ENCODE assay signal across 34 cellular contexts in genomic region chr13:99267927-99268326, GRCh38. TPM values are rescaled to one million over a fixed set of nuclear protein-coding genes. Genes with fewer than 3 reads are reported as not detected.
"Had no signal": no experiment of that assay in that cellular context is flagged by ENCODE, and none has a peak within 500 bp of the region (broad histone marks: within the 10 kb centered on the region; RNA-seq: fewer than 3 reads in every experiment).

No MANE protein-coding gene starts in this region.

- H3K9me3 ChIP-seq: thoracic aorta had no signal

- ATAC-seq: activated naive CD8-positive, alpha-beta T cell treated with anti-CD3 and anti-CD28 coated beads, Interleukin-2, amount 50 U/mL, for 24 hours; foreskin keratinocyte; heart right ventricle; naive thymus-derived CD8-positive, alpha-beta T cell; stimulated activated naive B cell treated with anti-CD40 and anti-IgM and Interleukin-4, amounts not matched to agents 10 μg/mL and 1 μg/mL and 100 μg/mL, for 72 hours; WTC11 had no signal

- H3K27ac Mint-ChIP-seq: activated naive CD8-positive, alpha-beta T cell treated with anti-CD3 and anti-CD28 coated beads, Interleukin-2, amount 50 U/mL, for 24 hours; endodermal cell; WTC11 had no signal

- FAIRE-seq: TTC549, urothelium cell line had no signal

- H3K27me3 ChIP-seq: breast epithelium, esophagus muscularis mucosa, foreskin keratinocyte, heart right ventricle, right atrium auricular region had no signal

- H3K9me3 Mint-ChIP-seq: dendritic cell treated with granulocyte-macrophage colony-stimulating factor and Interleukin-4, amounts not matched to agents 40 ng/mL and 50 ng/mL, for 4 days; stimulated activated naive B cell treated with anti-CD40 and anti-IgM and Interleukin-4, amounts not matched to agents 10 μg/mL and 1 μg/mL and 100 μg/mL, for 72 hours had no signal

- H3K27me3 Mint-ChIP-seq: activated naive CD8-positive, alpha-beta T cell treated with anti-CD3 and anti-CD28 coated beads, Interleukin-2, amount 50 U/mL, for 24 hours; dendritic cell treated with granulocyte-macrophage colony-stimulating factor and Interleukin-4, amounts not matched to agents 40 ng/mL and 50 ng/mL, for 4 days; naive thymus-derived CD8-positive, alpha-beta T cell; stimulated activated naive B cell treated with anti-CD40 and anti-IgM and Interleukin-4, amounts not matched to agents 10 μg/mL and 1 μg/mL and 100 μg/mL, for 72 hours had no signal

- H3K36me3 ChIP-seq: breast epithelium, right atrium auricular region, thoracic aorta had no signal

- H3K4me2 ChIP-seq: smooth muscle cell had no signal

- H3K4me1 ChIP-seq: breast epithelium, foreskin keratinocyte, parathyroid adenoma had no signal

- H3K4me3 Mint-ChIP-seq: activated naive CD8-positive, alpha-beta T cell treated with anti-CD3 and anti-CD28 coated beads, Interleukin-2, amount 50 U/mL, for 24 hours; dendritic cell treated with granulocyte-macrophage colony-stimulating factor and Interleukin-4, amounts not matched to agents 40 ng/mL and 50 ng/mL, for 4 days; endodermal cell; naive thymus-derived CD8-positive, alpha-beta T cell; neural crest cell; stimulated activated naive B cell treated with anti-CD40 and anti-IgM and Interleukin-4, amounts not matched to agents 10 μg/mL and 1 μg/mL and 100 μg/mL, for 72 hours; WTC11 had no signal

- DNase-seq: activated CD4-positive, alpha-beta T cell treated with anti-CD3 and anti-CD28 coated beads for 1 hour; activated CD4-positive, alpha-beta T cell treated with anti-CD3 and anti-CD28 coated beads, Interleukin-2, amount 50 U/mL, for 1 hour; activated CD8-positive, alpha-beta memory T cell treated with anti-CD3 and anti-CD28 coated beads for 24 hours; activated gamma-delta T cell; activated naive CD4-positive, alpha-beta T cell treated with anti-CD3 and anti-CD28 coated beads, Interleukin-2, amount 50 U/mL, for 16 hours; activated naive CD8-positive, alpha-beta T cell treated with anti-CD3 and anti-CD28 coated beads, Interleukin-2, amount 50 U/mL, for 24 hours; amygdala; central memory CD4-positive, alpha-beta T cell; endodermal cell; foreskin keratinocyte; heart right ventricle; midbrain; naive thymus-derived CD8-positive, alpha-beta T cell; nucleus accumbens; stimulated activated CD4-positive, alpha-beta T cell treated with anti-CD3 and anti-CD28 coated beads, Interleukin-1b, Interleukin-23, amount 100 ng/mL, for 48 hours; stimulated activated CD4-positive, alpha-beta T cell treated with anti-CD3 and anti-CD28 coated beads, Interleukin-4, amount 100 ng/mL, for 4 hours; stimulated activated CD8-positive, alpha-beta memory T cell treated with anti-CD3 and anti-CD28 coated beads, Interleukin-4, amount 100 ng/mL, for 48 hours; stimulated activated naive B cell treated with anti-CD40 and anti-IgM and Interleukin-4, amounts not matched to agents 10 μg/mL and 1 μg/mL and 100 μg/mL, for 72 hours; T-helper 1 cell; trophoblast cell had no signal

- H3K27ac ChIP-seq: breast epithelium, esophagus muscularis mucosa, foreskin keratinocyte, heart right ventricle, parathyroid adenoma, right atrium auricular region, thoracic aorta had no signal

- H3K9ac ChIP-seq: parathyroid adenoma had no signal

- H3K4me3 ChIP-seq: breast epithelium, esophagus muscularis mucosa, heart right ventricle, right atrium auricular region, smooth muscle cell, thoracic aorta had no signal

- H2AFZ ChIP-seq: parathyroid adenoma had no signal

RNA-seq across cellular contexts. Expression of gene GPR18, which starts 9.7 kb away (rescaled TPM):
- total RNA-seq: endodermal cell, esophagus muscularis mucosa, foreskin keratinocyte, kidney epithelial cell, lower leg skin, neural crest cell, pulmonary artery endothelial cell, smooth muscle cell, thoracic aorta had no signal
- polyA plus RNA-seq: foreskin keratinocyte, heart right ventricle, smooth muscle cell had no signal

RNA-seq across cellular contexts. Expression of gene GPR183, which starts 39.3 kb away (rescaled TPM):
- total RNA-seq: foreskin keratinocyte, neural crest cell, pulmonary artery endothelial cell had no signal
- polyA plus RNA-seq: foreskin keratinocyte had no signal
